In genomic region chr22:21032037-21032842, GRCh38 we compare ENCODE assay signal across 10 cellular contexts. TPM values are rescaled to one million over a fixed set of nuclear protein-coding genes. Genes with fewer than 3 reads are reported as not detected.
DNase-seq lines count a peak whose midpoint lies in the region; ATAC-seq and TF ChIP-seq lines count a peak whose summit lies in the region.
"Had no signal": no experiment of that assay in that cellular context is flagged by ENCODE, and none has a peak within 500 bp of the region (broad histone marks: within the 10 kb centered on the region; RNA-seq: fewer than 3 reads in every experiment).

SLC7A4 (minus strand) TSS chr22:21032561; CDS start chr22:21031812, 749 bp downstream.

- H3K36me3 Mint-ChIP-seq in chondrocyte (ENCODE audit: low read depth) (no peaks in the 10 kb centered on the region), immature natural killer cell (no peaks in the 10 kb centered on the region)

- H3K27ac ChIP-seq in left lung (no peak within 1 kb of the TSS), thoracic aorta (no peak within 1 kb of the TSS), MM.1S (ENCODE audit: low read length) (no peak within 1 kb of the TSS)

- no peak within 1 kb of the TSS for H3K4me2 ChIP-seq in MM.1S (ENCODE audit: low read depth, low read length)

- no peaks in the 10 kb centered on the region for H3K9me3 ChIP-seq in left lung
- H3K9me3 ChIP-seq in thoracic aorta, result no peaks in the 10 kb centered on the region
- no peaks in the 10 kb centered on the region for H3K9me3 ChIP-seq in MM.1S (replicated peaks; ENCODE audit: insufficient read depth, low read length)

- intact Hi-C loops in left lung (cut with DNase I), result no loop called here

- TF ChIP-seq CTCF in chondrocyte (IDR thresholded peaks at IDR 0.05) (no peak), left lung (IDR thresholded peaks at IDR 0.05) (no peak), thoracic aorta (IDR thresholded peaks at IDR 0.05) (no peak), MM.1S (IDR thresholded peaks at IDR 0.05; ENCODE audit: low read length) (no peak)

- peaks cover 13% of the 10 kb centered on the region for H3K4me1 Mint-ChIP-seq in chondrocyte (ENCODE audit: low read depth)
- H3K4me1 Mint-ChIP-seq in immature natural killer cell, result no peaks in the 10 kb centered on the region

- no peaks in the 10 kb centered on the region for H3K9me2 ChIP-seq in MM.1S (replicated peaks; ENCODE audit: insufficient read depth, low read length)

- H3K4me3 Mint-ChIP-seq in chondrocyte (ENCODE audit: unreplicated experiment), result peak within 1 kb of the TSS; percentile 33
- H3K4me3 Mint-ChIP-seq in immature natural killer cell, result peak within 1 kb of the TSS in 1 of 5 donors; percentile 65

- H3K79me2 ChIP-seq in MM.1S (ENCODE audit: low read length), result no peaks in the 10 kb centered on the region

- peaks cover 5 to 6% of the 10 kb centered on the region in 2 donors for H3K4me1 ChIP-seq in left lung
- no peaks in the 10 kb centered on the region for H3K4me1 ChIP-seq in thoracic aorta (ENCODE audit: control insufficient read depth in 1 of 2, low read depth in 2 of 2)
- no peaks in the 10 kb centered on the region for H3K4me1 ChIP-seq in MM.1S (ENCODE audit: low read length)

- H4K20me1 ChIP-seq in MM.1S (ENCODE audit: insufficient read depth, low read length), result no peaks in the 10 kb centered on the region

- peaks cover 4 to 52% of the 10 kb centered on the region in 2 donors for H3K27me3 ChIP-seq in left lung
- H3K27me3 ChIP-seq in thoracic aorta (replicated peaks; ENCODE audit: insufficient read depth), result no peaks in the 10 kb centered on the region
- H3K27me3 ChIP-seq in MM.1S (replicated peaks; ENCODE audit: insufficient read depth, low read length), result peaks cover 25% of the 10 kb centered on the region

- H3K9ac ChIP-seq in MM.1S (ENCODE audit: low read length), result no peak within 1 kb of the TSS

- H3K36me3 ChIP-seq in left lung, result no peaks in the 10 kb centered on the region
- no peaks in the 10 kb centered on the region for H3K36me3 ChIP-seq in thoracic aorta
- H3K36me3 ChIP-seq in MM.1S (replicated peaks; ENCODE audit: insufficient read depth, low read length), result no peaks in the 10 kb centered on the region

- no peak within 1 kb of the TSS for H3K27ac Mint-ChIP-seq in chondrocyte (ENCODE audit: unreplicated experiment)
- no peak within 1 kb of the TSS for H3K27ac Mint-ChIP-seq in immature natural killer cell

- ATAC-seq in left lung, result peak; percentile 67
- ATAC-seq in thoracic aorta (ENCODE audit: insufficient number of reproducible peaks, low FRiP score, low read depth), result no peak
- no peak for ATAC-seq in GM19395 (IDR thresholded peaks at IDR 0.05; ENCODE audit: unreplicated experiment)

- H3K4me3 ChIP-seq in left lung (peak within 1 kb of the TSS in 1 of 2 donors; percentile 13), thoracic aorta (peak within 1 kb of the TSS; percentile 54), MM.1S (ENCODE audit: low read length) (no peak within 1 kb of the TSS)
- H3K4me3 ChIP-seq: lung had no signal

- DNase-seq in activated CD8-positive, alpha-beta memory T cell treated with anti-CD3 and anti-CD28 coated beads for 24 hours, result peak; percentile 67
- no peak for DNase-seq in activated CD8-positive, alpha-beta memory T cell treated with anti-CD3 and anti-CD28 coated beads, Interleukin-2, amount 50 U/mL, for 48 hours
- no peak for DNase-seq in chondrocyte (ENCODE audit: low spot score)
- DNase-seq in left lung, result peak in 1 of 2 donors; percentile 81
- DNase-seq in thoracic aorta (ENCODE audit: low spot score), result no peak
- DNase-seq in MM.1S, result no peak
- DNase-seq in immature natural killer cell, result no peak
- DNase-seq: stimulated activated CD8-positive, alpha-beta memory T cell treated with anti-CD3 and anti-CD28 coated beads, Interleukin-4, amount 100 ng/mL, for 48 hours had no signal

- no peaks in the 10 kb centered on the region for H3F3A ChIP-seq in MM.1S (ENCODE audit: insufficient read depth, low read length)

- H3K27me3 Mint-ChIP-seq in chondrocyte (ENCODE audit: low read depth) (no peaks in the 10 kb centered on the region), immature natural killer cell (ENCODE audit: low read depth in 3 of 3) (peaks cover 4 to 6% (median 4%) of the 10 kb centered on the region in 3 donors)

- H3K9me3 Mint-ChIP-seq in chondrocyte (ENCODE audit: low read depth) (no peaks in the 10 kb centered on the region), immature natural killer cell (no peaks in the 10 kb centered on the region)

- H2AFZ ChIP-seq in MM.1S (ENCODE audit: low read length), result no peak within 1 kb of the TSS

RNA-seq across cellular contexts. Expression of gene SLC7A4, which starts in this region (rescaled TPM):
- 0.22 to 0.28 TPM in 2 of 3 replicates, not detected in the other for total RNA-seq in chondrocyte
- 1 to 10 TPM in 1 of 2 donors, under 1 TPM in 1; 0.31 to 3.0 TPM for total RNA-seq in left lung
- 1 to 10 TPM in 1 of 2 donors, not detected in 1; 1.2 TPM for total RNA-seq in thoracic aorta
- polyA plus RNA-seq in immature natural killer cell, result not detected
